In genomic region chr22:37518509-37519267, GRCh38 we compare ENCODE assay signal across 9 cellular contexts. TPM values are rescaled to one million over a fixed set of nuclear protein-coding genes. Genes with fewer than 3 reads are reported as not detected.
A peak's percentile ranks its signal among the peaks of the same experiment; 100 is the strongest.
DNase-seq lines count a peak whose midpoint lies in the region; ATAC-seq, FAIRE-seq and TF ChIP-seq lines count a peak whose summit lies in the region.
"Had no signal": no experiment of that assay in that cellular context is flagged by ENCODE, and none has a peak within 500 bp of the region (broad histone marks: within the 10 kb centered on the region; RNA-seq: fewer than 3 reads in every experiment).

No MANE protein-coding gene starts in this region.

- FAIRE-seq in bronchial epithelial cell (lab: Jason Lieb, UNC) (no peak), H54 (lab: Jason Lieb, UNC) (no peak)

- no peak for DNase-seq in activated CD8-positive, alpha-beta memory T cell treated with anti-CD3 and anti-CD28 coated beads, Interleukin-2, amount 10 ng/mL, durations not matched to agents 7 days and 5 days
- DNase-seq in activated CD8-positive, alpha-beta memory T cell treated with anti-CD3 and anti-CD28 coated beads, Interleukin-2, amount 50 U/mL, for 4 hours: no peak
- DNase-seq in bronchial epithelial cell (ENCODE audit: low read depth): no peak
- DNase-seq in lower lobe of right lung: no peak
- DNase-seq in type B pancreatic cell (ENCODE audit: extremely low spot score, unreplicated experiment): no peak
- no peak for DNase-seq in H54 (ENCODE audit: insufficient read length, low spot score)
- no peak for DNase-seq in CD1c-positive myeloid dendritic cell (ENCODE audit: extremely low spot score)

- H3K9me3 ChIP-seq in lower lobe of right lung: no peaks in the 10 kb centered on the region

- intact Hi-C loops in lower lobe of right lung (cut with DNase I): no loop called here

- H3K4me1 ChIP-seq in lower lobe of right lung: peaks cover 13% of the 10 kb centered on the region

- no peak for TF ChIP-seq CTCF in bronchial epithelial cell (IDR thresholded peaks at IDR 0.05; ENCODE audit: insufficient read depth, low read length, severe bottlenecking)
- TF ChIP-seq CTCF in lower lobe of right lung (IDR thresholded peaks at IDR 0.05): no peak
- no peak for TF ChIP-seq CTCF in type B pancreatic cell (conservative IDR thresholded peaks at IDR 0.05)

- H3K27me3 ChIP-seq in bronchial epithelial cell (ENCODE audit: control insufficient read depth, insufficient read depth, low read length) (no peaks in the 10 kb centered on the region), lower lobe of right lung (ENCODE audit: low read depth) (peaks cover 22% of the 10 kb centered on the region)

- H3K4me3 Mint-ChIP-seq in activated CD8-positive, alpha-beta memory T cell treated with anti-CD3 and anti-CD28 coated beads, Interleukin-2, amount 10 ng/mL, durations not matched to agents 7 days and 5 days: peak overlapping the region; percentile 51
- H3K4me3 Mint-ChIP-seq in type B pancreatic cell: peak overlapping the region; percentile 91

- H3K36me3 Mint-ChIP-seq in activated CD8-positive, alpha-beta memory T cell treated with anti-CD3 and anti-CD28 coated beads, Interleukin-2, amount 10 ng/mL, durations not matched to agents 7 days and 5 days: no peaks in the 10 kb centered on the region
- H3K36me3 Mint-ChIP-seq in type B pancreatic cell: peaks cover 3% of the 10 kb centered on the region

- peak overlapping the region; percentile 75 for H3K4me3 ChIP-seq in bronchial epithelial cell (ENCODE audit: low read depth, low read length)
- peak overlapping the region; percentile 68 for H3K4me3 ChIP-seq in lower lobe of right lung

- peaks cover 3% of the 10 kb centered on the region for H3K4me1 Mint-ChIP-seq in activated CD8-positive, alpha-beta memory T cell treated with anti-CD3 and anti-CD28 coated beads, Interleukin-2, amount 10 ng/mL, durations not matched to agents 7 days and 5 days
- peaks cover 16% of the 10 kb centered on the region for H3K4me1 Mint-ChIP-seq in type B pancreatic cell (ENCODE audit: unreplicated experiment)

- no peaks in the 10 kb centered on the region for H3K9me3 Mint-ChIP-seq in activated CD8-positive, alpha-beta memory T cell treated with anti-CD3 and anti-CD28 coated beads, Interleukin-2, amount 10 ng/mL, durations not matched to agents 7 days and 5 days (ENCODE audit: low read depth)
- no peaks in the 10 kb centered on the region for H3K9me3 Mint-ChIP-seq in type B pancreatic cell

- H3K27me3 Mint-ChIP-seq in activated CD8-positive, alpha-beta memory T cell treated with anti-CD3 and anti-CD28 coated beads, Interleukin-2, amount 10 ng/mL, durations not matched to agents 7 days and 5 days: peaks cover 71% of the 10 kb centered on the region
- peaks cover 38% of the 10 kb centered on the region for H3K27me3 Mint-ChIP-seq in type B pancreatic cell

- CTCF ChIA-PET in activated CD8-positive, alpha-beta memory T cell treated with anti-CD3 and anti-CD28 coated beads, Interleukin-2, amount 10 ng/mL, durations not matched to agents 7 days and 5 days (lab: Charles Lee): no interaction called here

- peak; percentile 15 for ATAC-seq in activated CD8-positive, alpha-beta memory T cell treated with anti-CD3 and anti-CD28 coated beads, Interleukin-2, amount 10 ng/mL, durations not matched to agents 7 days and 5 days
- ATAC-seq in lower lobe of right lung: peak; percentile 43 to 47
- ATAC-seq in HG02970 (IDR thresholded peaks at IDR 0.05; ENCODE audit: low FRiP score, unreplicated experiment): no peak

- peaks cover 13% of the 10 kb centered on the region for H3K36me3 ChIP-seq in bronchial epithelial cell (ENCODE audit: control insufficient read depth, insufficient read depth, low read length)
- no peaks in the 10 kb centered on the region for H3K36me3 ChIP-seq in lower lobe of right lung

- peak overlapping the region; percentile 64 for H3K27ac ChIP-seq in lower lobe of right lung

- TF ChIP-seq POLR2A in H54 (IDR thresholded peaks at IDR 0.05; ENCODE audit: low read depth, low read length): no peak

- no peak overlapping the region for H3K27ac Mint-ChIP-seq in activated CD8-positive, alpha-beta memory T cell treated with anti-CD3 and anti-CD28 coated beads, Interleukin-2, amount 10 ng/mL, durations not matched to agents 7 days and 5 days
- H3K27ac Mint-ChIP-seq in type B pancreatic cell: peak overlapping the region; percentile 79

RNA-seq across cellular contexts. Expression of gene CARD10, which starts 0.5 kb away (rescaled TPM):
- under 1 TPM in 1 of 2 experiments, not detected in 1; 0.16 TPM for total RNA-seq in activated CD8-positive, alpha-beta memory T cell treated with anti-CD3 and anti-CD28 coated beads, Interleukin-2, amount 10 ng/mL, durations not matched to agents 7 days and 5 days
- total RNA-seq in bronchial epithelial cell: 8.1 and 14.2 TPM in 2 replicates
- 14.9 TPM for total RNA-seq in lower lobe of right lung
- total RNA-seq in type B pancreatic cell (ENCODE audit: low replicate concordance): 9.9 and 14.8 TPM in 2 replicates

RNA-seq across cellular contexts. Expression of gene MFNG, which starts 32.5 kb away (rescaled TPM):
- total RNA-seq in activated CD8-positive, alpha-beta memory T cell treated with anti-CD3 and anti-CD28 coated beads, Interleukin-2, amount 10 ng/mL, durations not matched to agents 7 days and 5 days: 100 to 1,000 TPM; 196 to 220 TPM
- total RNA-seq in bronchial epithelial cell (0.26 and 1.3 TPM in 2 replicates), lower lobe of right lung (71.0 TPM), type B pancreatic cell (ENCODE audit: low replicate concordance) (0.76 and 0.82 TPM in 2 replicates)
- total RNA-seq: SK-MEL-5 had no signal

RNA-seq across cellular contexts. Expression of gene CDC42EP1, which starts 41.6 kb away (rescaled TPM):
- under 1 TPM; 0.42 to 0.47 TPM for total RNA-seq in activated CD8-positive, alpha-beta memory T cell treated with anti-CD3 and anti-CD28 coated beads, Interleukin-2, amount 10 ng/mL, durations not matched to agents 7 days and 5 days
- 5.8 and 11.0 TPM in 2 replicates for total RNA-seq in bronchial epithelial cell
- 46.0 TPM for total RNA-seq in lower lobe of right lung
- 20.5 and 30.4 TPM in 2 replicates for total RNA-seq in type B pancreatic cell (ENCODE audit: low replicate concordance)

Comparison
In these comparisons a context has a peak if more than half of its experiments do, and no peak if none do; other contexts are left out.
1. RNA of gene MFNG, which starts 32.5 kb away (total RNA-seq): 196 to 220 TPM in activated CD8-positive, alpha-beta memory T cell treated with anti-CD3 and anti-CD28 coated beads, Interleukin-2, amount 10 ng/mL, durations not matched to agents 7 days and 5 days and 71.0 TPM in lower lobe of right lung (single experiment); 0.76 to 0.82 TPM in type B pancreatic cell and 0.26 to 1.3 TPM in bronchial epithelial cell; every median in the first group is over 10 times any median in the second.